Comparison of ENCODE assay signal across 16 cellular contexts in the genomic region with DNA sequence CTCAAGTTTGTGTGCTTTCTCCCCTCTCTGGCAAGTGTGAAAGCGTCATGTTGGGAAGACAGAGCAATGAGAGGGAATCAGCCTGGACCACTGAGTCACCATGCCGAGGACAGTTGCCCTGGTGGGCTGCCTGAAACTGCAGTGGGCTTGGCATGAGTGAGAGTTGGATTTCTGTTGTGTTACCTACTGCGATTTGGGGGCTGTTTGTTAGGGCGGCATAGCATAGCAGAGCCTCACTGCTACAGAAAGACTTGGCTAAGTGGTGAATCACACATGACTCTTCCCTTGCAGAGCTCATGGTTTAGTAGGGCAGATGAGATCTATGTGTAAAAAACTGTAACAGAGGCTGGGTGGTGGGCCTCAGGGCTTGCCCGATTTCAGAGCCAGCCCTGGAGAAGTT.
A peak's percentile ranks its signal among the peaks of the same experiment; 100 is the strongest.
DNase-seq lines count a peak whose midpoint lies in the region; ATAC-seq, FAIRE-seq and TF ChIP-seq lines count a peak whose summit lies in the region.
"Had no signal": no experiment of that assay in that cellular context is flagged by ENCODE, and none has a peak within 500 bp of the region (broad histone marks: within the 10 kb centered on the region; RNA-seq: fewer than 3 reads in every experiment).

No MANE protein-coding gene starts in this region.

- H3K4me1 ChIP-seq in HEK293 (ENCODE audit: control insufficient read depth, insufficient read depth, low read length) = no peaks in the 10 kb centered on the region; the same call in 1 of the 2 replicates
- H3K4me1 ChIP-seq in sigmoid colon = peaks cover 0 to 10% (median 3%) of the 10 kb centered on the region in 4 donors
- no peaks in the 10 kb centered on the region for H3K4me1 ChIP-seq in body of pancreas

- H3K27ac ChIP-seq in HEK293 (ENCODE audit: extremely low read depth, low read depth, low read length) (no peak overlapping the region), sigmoid colon (no peak overlapping the region), body of pancreas (no peak overlapping the region)

- H3K27me3 ChIP-seq in sigmoid colon = peaks cover 3 to 84% (median 38%) of the 10 kb centered on the region in 3 donors
- no peaks in the 10 kb centered on the region for H3K27me3 ChIP-seq in body of pancreas

- TF ChIP-seq CTCF in HEK293 (tag by site-specific recombination; IDR thresholded peaks at IDR 0.05) (no peak), glutamatergic neuron (IDR thresholded peaks at IDR 0.05; ENCODE audit: partially characterized antibody, unreplicated experiment) (no peak), sigmoid colon (IDR thresholded peaks at IDR 0.05) (no peak), body of pancreas (IDR thresholded peaks at IDR 0.05) (no peak)

- peaks cover 8% of the 10 kb centered on the region for H3K36me3 Mint-ChIP-seq in glutamatergic neuron (ENCODE audit: unreplicated experiment)

- FAIRE-seq in RCC 7860 (lab: Jason Lieb, UNC) = no peak
- FAIRE-seq: A204.1, G401.6, GM12891 had no signal

- H3K27me3 Mint-ChIP-seq in glutamatergic neuron (ENCODE audit: unreplicated experiment) = peaks cover 4% of the 10 kb centered on the region

- intact Hi-C loops in sigmoid colon (cut with DNase I) = no loop called here
- intact Hi-C loops in body of pancreas (cut with DNase I) = no loop called here

- H3K4me1 Mint-ChIP-seq in glutamatergic neuron (ENCODE audit: low read depth, unreplicated experiment) = peaks cover 16% of the 10 kb centered on the region

- H3K4me3 ChIP-seq in HEK293 (ENCODE audit: low read depth, low read length) (no peak overlapping the region), sigmoid colon (no peak overlapping the region), body of pancreas (no peak overlapping the region)

- H3K9me3 ChIP-seq in HEK293 (ENCODE audit: control insufficient read depth, insufficient read depth, low read depth, low read length) (no peaks in the 10 kb centered on the region), sigmoid colon (no peaks in the 10 kb centered on the region), body of pancreas (no peaks in the 10 kb centered on the region)

- POLR2A ChIA-PET in HEK293 (lab: Yijun Ruan, JAX) = no interaction called here

- CTCF ChIA-PET in HEK293 (lab: Yijun Ruan, JAX) = no interaction called here

- H3K36me3 ChIP-seq in HEK293 (ENCODE audit: control insufficient read depth in 2 of 2, insufficient read depth in 1 of 2, low read length in 2 of 2) = no peaks in the 10 kb centered on the region
- no peaks in the 10 kb centered on the region for H3K36me3 ChIP-seq in sigmoid colon
- no peaks in the 10 kb centered on the region for H3K36me3 ChIP-seq in body of pancreas (replicated peaks in 1 of 2; ENCODE audit: insufficient read depth in 1 of 2, low read depth in 2 of 2)

- DNase-seq in RCC 7860 (ENCODE audit: low spot score) (peak; percentile 6), glutamatergic neuron (peak; percentile 1), sigmoid colon (peak; percentile 22), body of pancreas (no peak)
- DNase-seq: C1 segment of cervical spinal cord; Calu3; CD4-positive, alpha-beta T cell; DMS 273 treated with DMSO at 0.1 percent for 48 hours; HCEC 1CT had no signal

- no peak overlapping the region for H3K4me3 Mint-ChIP-seq in glutamatergic neuron (ENCODE audit: unreplicated experiment)
- H3K4me3 Mint-ChIP-seq: B cell; CD4-positive, alpha-beta T cell had no signal

- WGBS in sigmoid colon, 2 donors = 90 to 95% methylated on average over 5 of the region's 5 CpGs
- WGBS in body of pancreas, 2 donors = 75 to 76% methylated on average over 3 to 5 of the region's 5 CpGs

- H3K9me3 Mint-ChIP-seq in glutamatergic neuron (ENCODE audit: unreplicated experiment) = peaks cover 2% of the 10 kb centered on the region
- H3K9me3 Mint-ChIP-seq: CD4-positive, alpha-beta T cell had no signal

- ATAC-seq in GM18861 (IDR thresholded peaks at IDR 0.05; ENCODE audit: unreplicated experiment) (no peak), body of pancreas (no peak), HG02870 (IDR thresholded peaks at IDR 0.05; ENCODE audit: unreplicated experiment) (no peak)

- no peak overlapping the region for H3K27ac Mint-ChIP-seq in glutamatergic neuron (ENCODE audit: unreplicated experiment)
- H3K27ac Mint-ChIP-seq: B cell; CD4-positive, alpha-beta T cell had no signal

- no peak for TF ChIP-seq POLR2A in sigmoid colon (IDR thresholded peaks at IDR 0.05)
- TF ChIP-seq POLR2A in body of pancreas (IDR thresholded peaks at IDR 0.05) = no peak

- TF ChIP-seq EP300 in sigmoid colon (IDR thresholded peaks at IDR 0.05) = no peak

TF ChIP-seq in HEK293, 187 proteins besides CTCF, POLR2A, EP300 and RAD21:
- peak; percentile 20 for TF ChIP-seq SETDB1 (IDR thresholded peaks at IDR 0.05; ENCODE audit: insufficient read length, low read length)
- TF ChIP-seq REPIN1 (tag by site-specific recombination; IDR thresholded peaks at IDR 0.05; ENCODE audit: low read depth) = no peak

Comparison
In these comparisons a context has a peak if more than half of its experiments do, and no peak if none do; other contexts are left out.
1. DNase-seq: peak in RCC 7860 (single experiment), glutamatergic neuron (single experiment) and sigmoid colon (single experiment); none in body of pancreas (0 of 4).